In the genomic region with DNA sequence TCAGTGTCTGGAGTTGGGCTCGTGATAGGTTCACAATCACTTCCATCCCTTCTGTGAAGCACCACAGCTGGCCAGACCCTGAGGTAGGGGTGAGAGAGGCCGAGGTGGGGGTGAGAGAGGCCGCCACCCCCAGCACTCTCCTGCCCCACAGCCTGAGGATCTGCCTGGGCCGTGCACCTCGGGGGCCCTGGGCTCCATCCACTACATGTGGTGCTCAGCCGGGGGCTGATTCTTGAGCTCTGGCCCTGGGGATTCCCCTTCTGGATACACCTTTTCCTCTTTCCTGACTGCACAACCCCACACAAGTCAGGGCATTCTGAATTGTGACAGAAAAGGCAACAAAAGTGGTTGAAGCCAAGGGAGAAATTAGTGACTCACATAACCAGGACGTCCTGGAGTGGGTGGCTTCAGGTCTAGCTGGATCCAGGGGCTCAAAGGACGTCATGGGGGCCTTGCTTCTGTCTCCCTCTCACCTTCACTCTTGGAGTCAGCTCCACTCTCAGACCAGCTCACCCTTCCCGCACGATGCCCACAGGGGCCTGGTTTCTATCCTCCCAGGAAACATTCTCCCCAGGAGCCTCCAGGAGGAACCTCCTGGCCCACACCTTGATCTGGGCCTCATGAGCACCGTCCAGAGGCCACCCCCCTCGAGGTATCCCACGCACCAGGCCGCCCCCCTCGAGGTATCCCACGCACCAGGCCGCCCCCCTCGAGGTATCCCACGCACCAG, we compare ENCODE assay signal across 25 cellular contexts. TPM values are rescaled to one million over a fixed set of nuclear protein-coding genes. Genes with fewer than 3 reads are reported as not detected.
DNase-seq lines count a peak whose midpoint lies in the region; ATAC-seq, FAIRE-seq and TF ChIP-seq lines count a peak whose summit lies in the region.
"Had no signal": no experiment of that assay in that cellular context is flagged by ENCODE, and none has a peak within 500 bp of the region (broad histone marks: within the 10 kb centered on the region; RNA-seq: fewer than 3 reads in every experiment).

No MANE protein-coding gene starts in this region.

- H3K18ac ChIP-seq in neuronal stem cell (ENCODE audit: low read length), result no peak overlapping the region

- POLR2A ChIA-PET in activated CD4-positive, alpha-beta T cell treated with anti-CD3 and anti-CD28 coated beads, Interleukin-2, amount 10 ng/mL, durations not matched to agents 7 days and 5 days (lab: Charles Lee), result interaction anchor here (1.2 kb wide), 1 partner anchor 11 kb away, joined by 4 read pairs; no protein-coding TSS in a partner anchor
- POLR2A ChIA-PET in CD4-positive, alpha-beta T cell (lab: Charles Lee), result interaction anchor here (0.9 to 4.3 kb wide), 4 partner anchors 10 to 48 kb away, joined by 3 to 69 read pairs (median 4); no protein-coding TSS in a partner anchor
- POLR2A ChIA-PET in CD4-positive, alpha-beta memory T cell (lab: Charles Lee; ENCODE audit: partially characterized antibody), result interaction anchor here (6.2 kb wide), 1 partner anchor 11 kb away, joined by 70 read pairs; a partner anchor contains a TSS

- CTCF ChIA-PET in activated CD4-positive, alpha-beta T cell treated with anti-CD3 and anti-CD28 coated beads, Interleukin-2, amount 10 ng/mL, durations not matched to agents 7 days and 5 days (lab: Charles Lee), result interaction anchor here (1.1 to 2.4 kb wide), 2 partner anchors 9 to 63 kb away, joined by 3 to 13 read pairs; no protein-coding TSS in a partner anchor
- CTCF ChIA-PET in CD4-positive, alpha-beta T cell (lab: Charles Lee), result interaction anchor here (1.4 kb wide), 1 partner anchor 11 kb away, joined by 4 read pairs; no protein-coding TSS in a partner anchor
- CTCF ChIA-PET in CD4-positive, alpha-beta memory T cell (lab: Charles Lee; ENCODE audit: partially characterized antibody), result interaction anchor here (0.7 kb wide), 1 partner anchor 17 kb away, joined by 3 read pairs; no protein-coding TSS in a partner anchor

- TF ChIP-seq POLR2A in upper lobe of left lung (IDR thresholded peaks at IDR 0.05), result no peak

- no peaks in the 10 kb centered on the region for H3K9me3 Mint-ChIP-seq in activated CD4-positive, alpha-beta T cell treated with anti-CD3 and anti-CD28 coated beads, Interleukin-2, amount 10 ng/mL, durations not matched to agents 7 days and 5 days
- no peaks in the 10 kb centered on the region for H3K9me3 Mint-ChIP-seq in CD4-positive, alpha-beta T cell
- no peaks in the 10 kb centered on the region for H3K9me3 Mint-ChIP-seq in activated naive CD8-positive, alpha-beta T cell treated with anti-CD3 and anti-CD28 coated beads, Interleukin-2, amount 50 U/mL, for 24 hours
- peaks cover 0 to 9% (median 0%) of the 10 kb centered on the region in 8 donors for H3K9me3 Mint-ChIP-seq in CD4-positive, alpha-beta memory T cell

- no peak for TF ChIP-seq EP300 in upper lobe of left lung (IDR thresholded peaks at IDR 0.05)

- H3K4me3 Mint-ChIP-seq in activated CD4-positive, alpha-beta T cell treated with anti-CD3 and anti-CD28 coated beads, Interleukin-2, amount 10 ng/mL, durations not matched to agents 7 days and 5 days, result no peak overlapping the region
- H3K4me3 Mint-ChIP-seq in CD4-positive, alpha-beta T cell, result peak overlapping the region; percentile 66
- H3K4me3 Mint-ChIP-seq in activated naive CD8-positive, alpha-beta T cell treated with anti-CD3 and anti-CD28 coated beads, Interleukin-2, amount 50 U/mL, for 24 hours, result no peak overlapping the region
- H3K4me3 Mint-ChIP-seq in CD4-positive, alpha-beta memory T cell, result peak overlapping the region in 2 of 8 donors; percentile 52 to 57
- H3K4me3 Mint-ChIP-seq: neural progenitor cell had no signal

- peak overlapping the region; percentile 38 for H4K91ac ChIP-seq in neuronal stem cell (ENCODE audit: low read depth, low read length, poor library complexity)

- H3K4me3 ChIP-seq in neuronal stem cell (ENCODE audit: low read length in 2 of 2) (no peak overlapping the region), upper lobe of left lung (no peak overlapping the region)
- no peak overlapping the region for H3K4me3 ChIP-seq in CD4-positive, alpha-beta memory T cell (ENCODE audit: low read length in 2 of 2)
- H3K4me3 ChIP-seq: ascending aorta, dorsolateral prefrontal cortex, neural progenitor cell, prostate gland had no signal

- H3K14ac ChIP-seq in neuronal stem cell (ENCODE audit: low read length), result no peak overlapping the region

- peak overlapping the region; percentile 97 for H2AK5ac ChIP-seq in neuronal stem cell (ENCODE audit: low read depth, low read length)

- WGBS in neuronal stem cell (ENCODE audit: extremely low coverage in 2 of 2, insufficient read length in 2 of 2, insufficient replicate concordance in 1 of 2), 2 donors, result no CpG with 5 or more reads among the region's 19 CpGs
- 68 to 77% methylated on average over 9 to 18 of the region's 19 CpGs for WGBS in upper lobe of left lung, 2 donors

- peak overlapping the region; percentile 83 for H3K27ac Mint-ChIP-seq in activated CD4-positive, alpha-beta T cell treated with anti-CD3 and anti-CD28 coated beads, Interleukin-2, amount 10 ng/mL, durations not matched to agents 7 days and 5 days
- peak overlapping the region; percentile 44 for H3K27ac Mint-ChIP-seq in CD4-positive, alpha-beta T cell
- no peak overlapping the region for H3K27ac Mint-ChIP-seq in activated naive CD8-positive, alpha-beta T cell treated with anti-CD3 and anti-CD28 coated beads, Interleukin-2, amount 50 U/mL, for 24 hours
- H3K27ac Mint-ChIP-seq in CD4-positive, alpha-beta memory T cell, result peak overlapping the region in 2 of 7 donors; percentile 78 to 95
- H3K27ac Mint-ChIP-seq: neural progenitor cell had no signal

- intact Hi-C loops in CD4-positive, alpha-beta T cell (cut with DNase I, micrococcal nuclease), result no loop called here
- intact Hi-C loops in CD4-positive, alpha-beta memory T cell (cut with micrococcal nuclease), result loop anchor here (1.0 kb wide), 1 partner anchor 10 kb away; no protein-coding TSS in a partner anchor

- H3K4me1 Mint-ChIP-seq in activated CD4-positive, alpha-beta T cell treated with anti-CD3 and anti-CD28 coated beads, Interleukin-2, amount 10 ng/mL, durations not matched to agents 7 days and 5 days, result peaks cover 27% of the 10 kb centered on the region
- peaks cover 34% of the 10 kb centered on the region for H3K4me1 Mint-ChIP-seq in CD4-positive, alpha-beta T cell (ENCODE audit: low read depth)
- H3K4me1 Mint-ChIP-seq in activated naive CD8-positive, alpha-beta T cell treated with anti-CD3 and anti-CD28 coated beads, Interleukin-2, amount 50 U/mL, for 24 hours, result peaks cover 29% of the 10 kb centered on the region
- peaks cover 6 to 34% (median 15%) of the 10 kb centered on the region in 4 donors for H3K4me1 Mint-ChIP-seq in CD4-positive, alpha-beta memory T cell

- no peak for FAIRE-seq in D721Med (lab: Jason Lieb, UNC)
- FAIRE-seq: endothelial cell of umbilical vein, HTR-8/SVneo had no signal

- H3K4me1 ChIP-seq in neuronal stem cell (ENCODE audit: control insufficient read depth in 2 of 2, insufficient read depth in 1 of 2, low read depth in 1 of 2, low read length in 2 of 2) (no peaks in the 10 kb centered on the region), upper lobe of left lung (peaks cover 0 to 7% (median 3%) of the 10 kb centered on the region in 4 donors)
- peaks cover 21% of the 10 kb centered on the region for H3K4me1 ChIP-seq in CD4-positive, alpha-beta memory T cell (ENCODE audit: insufficient read depth, low read length)
- H3K4me1 ChIP-seq: ascending aorta, neural progenitor cell, prostate gland had no signal

- ATAC-seq in CD4-positive, alpha-beta T cell (ENCODE audit: poor library complexity), result no peak
- peak; percentile 29 for ATAC-seq in activated naive CD8-positive, alpha-beta T cell treated with anti-CD3 and anti-CD28 coated beads, Interleukin-2, amount 50 U/mL, for 24 hours
- ATAC-seq in upper lobe of left lung (ENCODE audit: low FRiP score in 2 of 2), result no peak

- peaks cover 2% of the 10 kb centered on the region for H3K27me3 Mint-ChIP-seq in activated CD4-positive, alpha-beta T cell treated with anti-CD3 and anti-CD28 coated beads, Interleukin-2, amount 10 ng/mL, durations not matched to agents 7 days and 5 days
- H3K27me3 Mint-ChIP-seq in CD4-positive, alpha-beta T cell, result no peaks in the 10 kb centered on the region
- H3K27me3 Mint-ChIP-seq in activated naive CD8-positive, alpha-beta T cell treated with anti-CD3 and anti-CD28 coated beads, Interleukin-2, amount 50 U/mL, for 24 hours, result no peaks in the 10 kb centered on the region
- peaks cover 0 to 3% of the 10 kb centered on the region in 2 donors for H3K27me3 Mint-ChIP-seq in CD4-positive, alpha-beta memory T cell

- peak overlapping the region; percentile 4 for H2BK15ac ChIP-seq in neuronal stem cell (ENCODE audit: low read length)

- no peak for DNase-seq in activated CD4-positive, alpha-beta T cell treated with anti-CD3 and anti-CD28 coated beads, Interleukin-2, amount 10 ng/mL, durations not matched to agents 7 days and 5 days
- DNase-seq in activated CD4-positive, alpha-beta T cell treated with anti-CD3 and anti-CD28 coated beads, Interleukin-2, amount 50 U/mL, for 1 hour, result no peak
- DNase-seq in CD4-positive, alpha-beta T cell, result no peak
- no peak for DNase-seq in activated naive CD8-positive, alpha-beta T cell treated with anti-CD3 and anti-CD28 coated beads, Interleukin-2, amount 50 U/mL, for 24 hours
- DNase-seq in neuronal stem cell (ENCODE audit: low spot score) (no peak), D721Med (ENCODE audit: insufficient read length, low spot score) (no peak), upper lobe of left lung (no peak)
- no peak for DNase-seq in CD4-positive, alpha-beta memory T cell
- DNase-seq: C1 segment of cervical spinal cord; central memory CD4-positive, alpha-beta T cell; dorsolateral prefrontal cortex; glutamatergic neuron; NCI-H1048; NCI-H1694 treated with DMSO at 0.1 percent for 48 hours; NCI-H2171; NCI-H524 treated with DMSO at 0.1 percent for 48 hours; SK-N-SH; T-helper 9 cell; WERI-Rb-1 had no signal

- no peak overlapping the region for H2AFZ ChIP-seq in neuronal stem cell (ENCODE audit: low read length)
- H2AFZ ChIP-seq: neural progenitor cell had no signal

- H3K27ac ChIP-seq in CD4-positive, alpha-beta T cell (ENCODE audit: low read depth, low read length), result no peak overlapping the region
- H3K27ac ChIP-seq in neuronal stem cell (replicated peaks; ENCODE audit: low read length) (no peak overlapping the region), upper lobe of left lung (no peak overlapping the region)
- no peak overlapping the region for H3K27ac ChIP-seq in CD4-positive, alpha-beta memory T cell (ENCODE audit: low read depth, low read length)
- H3K27ac ChIP-seq: ascending aorta, dorsolateral prefrontal cortex, KMS-11, neural progenitor cell, prostate gland, WERI-Rb-1 had no signal

- peak overlapping the region; percentile 37 for H3K4ac ChIP-seq in neuronal stem cell (ENCODE audit: low read length)

- H2BK5ac ChIP-seq in neuronal stem cell (ENCODE audit: low read length), result no peak overlapping the region

- no peak overlapping the region for H3K9ac ChIP-seq in neuronal stem cell (ENCODE audit: low read depth, low read length, poor library complexity)
- H3K9ac ChIP-seq: KMS-11, neural progenitor cell, SK-N-SH had no signal

- no peaks in the 10 kb centered on the region for H3K36me3 ChIP-seq in neuronal stem cell (replicated peaks in 1 of 2; ENCODE audit: control insufficient read depth in 2 of 2, insufficient read depth in 2 of 2, low read length in 2 of 2)
- H3K36me3 ChIP-seq in CD4-positive, alpha-beta memory T cell (ENCODE audit: insufficient read depth, low read length), result no peaks in the 10 kb centered on the region
- H3K36me3 ChIP-seq in upper lobe of left lung, result no peaks in the 10 kb centered on the region
- H3K36me3 ChIP-seq: ascending aorta, neural progenitor cell, prostate gland, WERI-Rb-1 had no signal

- H2BK12ac ChIP-seq in neuronal stem cell (ENCODE audit: low read length), result no peak overlapping the region

- H3K79me1 ChIP-seq in neuronal stem cell (ENCODE audit: low read depth, low read length), result no peaks in the 10 kb centered on the region

- no peak overlapping the region for H3K23ac ChIP-seq in neuronal stem cell (ENCODE audit: low read depth, low read length, poor library complexity)

- no peak overlapping the region for H3K4me2 ChIP-seq in neuronal stem cell (ENCODE audit: insufficient read depth, low read length, poor library complexity, severe bottlenecking)
- H3K4me2 ChIP-seq: KMS-11, neural progenitor cell, SK-N-SH had no signal

- no peak overlapping the region for H2BK120ac ChIP-seq in neuronal stem cell (ENCODE audit: low read depth, low read length)

- H3K27me3 ChIP-seq in CD4-positive, alpha-beta T cell (ENCODE audit: control insufficient read depth, insufficient read depth, low read length), result no peaks in the 10 kb centered on the region
- H3K27me3 ChIP-seq in neuronal stem cell (ENCODE audit: control insufficient read depth in 3 of 3, insufficient read depth in 3 of 3, low read depth in 1 of 3, low read length in 3 of 3) (peaks cover 0 to 42% (median 10%) of the 10 kb centered on the region in 3 experiments), upper lobe of left lung (no peaks in the 10 kb centered on the region)
- H3K27me3 ChIP-seq in CD4-positive, alpha-beta memory T cell (ENCODE audit: insufficient read depth, low read length), result no peaks in the 10 kb centered on the region
- H3K27me3 ChIP-seq: ascending aorta, dorsolateral prefrontal cortex had no signal

- H3K36me3 Mint-ChIP-seq in activated CD4-positive, alpha-beta T cell treated with anti-CD3 and anti-CD28 coated beads, Interleukin-2, amount 10 ng/mL, durations not matched to agents 7 days and 5 days (ENCODE audit: low read depth), result no peaks in the 10 kb centered on the region
- H3K36me3 Mint-ChIP-seq in CD4-positive, alpha-beta T cell (ENCODE audit: low read depth), result no peaks in the 10 kb centered on the region
- H3K36me3 Mint-ChIP-seq in activated naive CD8-positive, alpha-beta T cell treated with anti-CD3 and anti-CD28 coated beads, Interleukin-2, amount 50 U/mL, for 24 hours (ENCODE audit: low read depth), result no peaks in the 10 kb centered on the region
- H3K36me3 Mint-ChIP-seq in CD4-positive, alpha-beta memory T cell, result peaks cover 0 to 2% of the 10 kb centered on the region in 2 donors

- no peaks in the 10 kb centered on the region for H3K9me3 ChIP-seq in CD4-positive, alpha-beta T cell (ENCODE audit: control insufficient read depth, low read length)
- H3K9me3 ChIP-seq in neuronal stem cell (replicated peaks in 1 of 2; ENCODE audit: control insufficient read depth in 2 of 2, insufficient read depth in 1 of 2, low read depth in 1 of 2, low read length in 2 of 2) (peaks cover 9 to 12% of the 10 kb centered on the region in 2 donors), upper lobe of left lung (no peaks in the 10 kb centered on the region)
- H3K9me3 ChIP-seq in CD4-positive, alpha-beta memory T cell (ENCODE audit: control insufficient read depth in 1 of 2, low read length in 2 of 2), result no peaks in the 10 kb centered on the region
- H3K9me3 ChIP-seq: ascending aorta, prostate gland, SK-N-SH had no signal

- TF ChIP-seq CTCF in CD4-positive, alpha-beta T cell (IDR thresholded peaks at IDR 0.05), result no peak
- TF ChIP-seq CTCF in D721Med (IDR thresholded peaks at IDR 0.05; ENCODE audit: insufficient read depth, missing control alignments) (no peak), upper lobe of left lung (IDR thresholded peaks at IDR 0.05) (no peak)

- H4K8ac ChIP-seq in neuronal stem cell (ENCODE audit: low read depth, low read length), result no peak overlapping the region

RNA-seq across cellular contexts. Expression of a gene that starts 12.1 kb away (rescaled TPM):
- 10 to 100 TPM; 49.8 to 51.1 TPM for total RNA-seq in activated CD4-positive, alpha-beta T cell treated with anti-CD3 and anti-CD28 coated beads, Interleukin-2, amount 10 ng/mL, durations not matched to agents 7 days and 5 days
- 10 to 100 TPM; 75.8 to 80.7 TPM for total RNA-seq in CD4-positive, alpha-beta T cell
- 61.7 TPM for polyA plus RNA-seq in neuronal stem cell (2013, experiment 1 of 2)
- 70.1 TPM for polyA plus RNA-seq in neuronal stem cell (2013, experiment 2 of 2)
- total RNA-seq in CD4-positive, alpha-beta memory T cell, result 100 to 1,000 TPM in 1 of 2 experiments, 10 to 100 TPM in 1; 97.3 to 101 TPM
- polyA plus RNA-seq in CD4-positive, alpha-beta memory T cell, result 1 to 10 TPM in 1 of 2 donors, not detected in 1; 3.1 TPM
- 10 to 100 TPM; 16.0 to 53.0 (median 44.1) TPM for total RNA-seq in upper lobe of left lung
